In genomic region chr1:37472281-37472680, GRCh38 we compare ENCODE assay signal across 9 cellular contexts. TPM values are rescaled to one million over a fixed set of nuclear protein-coding genes. Genes with fewer than 3 reads are reported as not detected.
DNase-seq lines count a peak whose midpoint lies in the region; ATAC-seq and TF ChIP-seq lines count a peak whose summit lies in the region.
"Had no signal": no experiment of that assay in that cellular context is flagged by ENCODE, and none has a peak within 500 bp of the region (broad histone marks: within the 10 kb centered on the region; RNA-seq: fewer than 3 reads in every experiment).

No MANE protein-coding gene starts in this region.

- H3K27me3 Mint-ChIP-seq in neural progenitor cell (ENCODE audit: insufficient read depth, low read depth) (peaks cover 23% of the 10 kb centered on the region), endothelial cell (ENCODE audit: unreplicated experiment) (peaks cover 12% of the 10 kb centered on the region)

- H3K27ac ChIP-seq in PC-3 (ENCODE audit: low read length), result peak overlapping the region; percentile 67
- peak overlapping the region; percentile 67 for H3K27ac ChIP-seq in duodenal mucosa (ENCODE audit: low read depth, low read length)
- H3K27ac ChIP-seq in neural progenitor cell, result no peak overlapping the region
- no peak overlapping the region for H3K27ac ChIP-seq in OCI-LY7 (ENCODE audit: low read depth, low read length, poor library complexity, severe bottlenecking)
- H3K27ac ChIP-seq: KMS-11 had no signal

- intact Hi-C loops in PC-3 (cut with micrococcal nuclease), result loop anchor here (5.0 kb wide), 1 partner anchor 220 kb away; the partner anchor contains the start of gene CDCA8
- intact Hi-C loops in OCI-LY7 (cut with micrococcal nuclease; ENCODE audit: unreplicated experiment), result no loop called here

- H3K27ac Mint-ChIP-seq in neural progenitor cell, result no peak overlapping the region
- no peak overlapping the region for H3K27ac Mint-ChIP-seq in endothelial cell (ENCODE audit: unreplicated experiment)

- H3F3A ChIP-seq in PC-3 (ENCODE audit: low read length, unreplicated experiment) (no peaks in the 10 kb centered on the region), neural progenitor cell (ENCODE audit: low read depth) (peaks cover 4% of the 10 kb centered on the region)

- ATAC-seq in PC-3, result no peak

- in situ Hi-C loops in ACHN (cut with HindIII; ENCODE audit: low pct_ligation_motif_present, low pct_unique_long_range_greater_than_20kb, low sequenced_read_pairs), result no loop called here

- H3K27me3 ChIP-seq in PC-3 (ENCODE audit: low read length), result no peaks in the 10 kb centered on the region
- H3K27me3 ChIP-seq in duodenal mucosa (ENCODE audit: control insufficient read depth in 1 of 2, insufficient read depth in 2 of 2, low read length in 2 of 2), result no peaks in the 10 kb centered on the region
- peaks cover 36% of the 10 kb centered on the region for H3K27me3 ChIP-seq in neural progenitor cell

- peak overlapping the region; percentile 34 for H3K4me3 Mint-ChIP-seq in neural progenitor cell
- H3K4me3 Mint-ChIP-seq in endothelial cell (ENCODE audit: unreplicated experiment), result no peak overlapping the region

- H3K9me3 ChIP-seq in PC-3 (ENCODE audit: low read length) (no peaks in the 10 kb centered on the region), duodenal mucosa (ENCODE audit: control insufficient read depth in 1 of 2, low read length in 2 of 2) (no peaks in the 10 kb centered on the region), neural progenitor cell (ENCODE audit: low read depth) (no peaks in the 10 kb centered on the region), OCI-LY7 (ENCODE audit: low read length) (no peaks in the 10 kb centered on the region)

- H3K36me3 ChIP-seq in PC-3 (ENCODE audit: low read depth, low read length) (peaks cover 5% of the 10 kb centered on the region; the same call in 1 of the 2 replicates), duodenal mucosa (ENCODE audit: control insufficient read depth in 1 of 2, insufficient read depth in 2 of 2, low read length in 2 of 2) (peaks cover 5 to 11% of the 10 kb centered on the region in 2 donors), neural progenitor cell (no peaks in the 10 kb centered on the region), OCI-LY7 (ENCODE audit: insufficient read depth, low read length) (peaks cover 15% of the 10 kb centered on the region)

- H4K20me1 ChIP-seq in PC-3 (ENCODE audit: low read length) (peaks cover 16% of the 10 kb centered on the region), neural progenitor cell (ENCODE audit: low read depth) (no peaks in the 10 kb centered on the region), OCI-LY7 (ENCODE audit: insufficient read depth, low read length) (no peaks in the 10 kb centered on the region)

- H3K9me3 Mint-ChIP-seq in neural progenitor cell, result no peaks in the 10 kb centered on the region
- H3K9me3 Mint-ChIP-seq in endothelial cell (ENCODE audit: unreplicated experiment), result no peaks in the 10 kb centered on the region

- H3K4me1 Mint-ChIP-seq in neural progenitor cell (peaks cover 39% of the 10 kb centered on the region), endothelial cell (ENCODE audit: unreplicated experiment) (peaks cover 23% of the 10 kb centered on the region)

- BruUV-seq in PC-3 (replicated peaks; lab: Mats Ljungman, UMichigan) (no TSS peak), OCI-LY7 (replicated peaks; lab: Mats Ljungman, UMichigan) (no TSS peak)

- H2AFZ ChIP-seq in PC-3 (ENCODE audit: low read length), result no peak overlapping the region
- no peak overlapping the region for H2AFZ ChIP-seq in neural progenitor cell (replicated peaks)
- no peak overlapping the region for H2AFZ ChIP-seq in OCI-LY7 (ENCODE audit: low read length)

- H3K9me2 ChIP-seq in PC-3 (replicated peaks; ENCODE audit: low read length) (no peaks in the 10 kb centered on the region), OCI-LY7 (ENCODE audit: insufficient read depth, low read length) (no peaks in the 10 kb centered on the region)

- H3K4me3 ChIP-seq in PC-3 (ENCODE audit: low read length) (no peak overlapping the region), duodenal mucosa (ENCODE audit: low read depth in 1 of 2, low read length in 2 of 2) (peak overlapping the region in 1 of 2 donors; percentile 4), neural progenitor cell (no peak overlapping the region), OCI-LY7 (ENCODE audit: low read depth, low read length, poor library complexity, severe bottlenecking) (no peak overlapping the region)

- H3K4me1 ChIP-seq in PC-3 (ENCODE audit: insufficient read depth, low read length) (peaks cover 36% of the 10 kb centered on the region), duodenal mucosa (ENCODE audit: control insufficient read depth in 1 of 2, insufficient read depth in 2 of 2, low read length in 2 of 2) (peaks cover 38 to 48% of the 10 kb centered on the region in 2 donors), neural progenitor cell (peaks cover 11% of the 10 kb centered on the region), OCI-LY7 (ENCODE audit: insufficient read depth, low read length, poor library complexity, severe bottlenecking) (peaks cover 27% of the 10 kb centered on the region)

- no peaks in the 10 kb centered on the region for H3K36me3 Mint-ChIP-seq in neural progenitor cell
- H3K36me3 Mint-ChIP-seq in endothelial cell (ENCODE audit: low read depth, unreplicated experiment), result no peaks in the 10 kb centered on the region

- H3K79me2 ChIP-seq in PC-3 (ENCODE audit: low read length) (peaks cover 49% of the 10 kb centered on the region), neural progenitor cell (ENCODE audit: low read depth) (no peaks in the 10 kb centered on the region), OCI-LY7 (ENCODE audit: insufficient read depth, low read depth, low read length) (peaks cover 27% of the 10 kb centered on the region)

- POLR2A ChIA-PET in PC-3 (lab: Charles Lee; ENCODE audit: unreplicated experiment) (no interaction called here), OCI-LY7 (lab: Charles Lee) (no interaction called here)

- CTCF ChIA-PET in PC-3 (lab: Charles Lee), result no interaction called here
- CTCF ChIA-PET in OCI-LY7 (lab: Charles Lee; ENCODE audit: unreplicated experiment), result no interaction called here

- H3K9ac ChIP-seq in PC-3 (ENCODE audit: low read length) (no peak overlapping the region), duodenal mucosa (ENCODE audit: low read depth in 1 of 2, low read length in 2 of 2) (peak overlapping the region; percentile 52 to 75), neural progenitor cell (no peak overlapping the region)
- H3K9ac ChIP-seq: KMS-11 had no signal

- DNase-seq in ACHN (peak; percentile 61), PC-3 (no peak), neural progenitor cell (ENCODE audit: low spot score) (no peak), LoVo (ENCODE audit: low spot score) (no peak), OCI-LY7 (ENCODE audit: low spot score) (no peak), NCI-H510A treated with DMSO at 0.1 percent for 48 hours (lab: John Stamatoyannopoulos, UW) (no peak), endothelial cell (ENCODE audit: low spot score) (no peak)

- H3K4me2 ChIP-seq in PC-3 (ENCODE audit: low read length), result peak overlapping the region; percentile 97
- no peak overlapping the region for H3K4me2 ChIP-seq in neural progenitor cell
- H3K4me2 ChIP-seq in OCI-LY7 (ENCODE audit: low read length), result no peak overlapping the region
- H3K4me2 ChIP-seq: KMS-11 had no signal

- TF ChIP-seq CTCF in PC-3 (conservative IDR thresholded peaks at IDR 0.05; ENCODE audit: low read depth, low read length) (no peak), neural progenitor cell (IDR thresholded peaks at IDR 0.05) (no peak), OCI-LY7 (conservative IDR thresholded peaks at IDR 0.05; ENCODE audit: low read length) (no peak), endothelial cell (IDR thresholded peaks at IDR 0.05; ENCODE audit: unreplicated experiment) (no peak)

RNA-seq across cellular contexts. Expression of gene ZC3H12A, which starts 2.1 kb away (rescaled TPM):
- 45.3 and 65.1 TPM in 2 replicates for total RNA-seq in PC-3 (2014; rRNA removed)
- 1.2 and 3.5 TPM in 2 replicates for total RNA-seq in neural progenitor cell (ENCODE audit: low replicate concordance)
- total RNA-seq in OCI-LY7 (2014; rRNA removed; shearing (Covaris generic)), result 11.2 and 20.7 TPM in 2 replicates
- 9.8 and 11.5 TPM in 2 replicates for total RNA-seq in OCI-LY7 (2022)
- 5.4 TPM for total RNA-seq in endothelial cell (ENCODE audit: unreplicated experiment)

RNA-seq across cellular contexts. Expression of gene MEAF6, which starts 42.3 kb away (rescaled TPM):
- 87.0 and 90.9 TPM in 2 replicates for total RNA-seq in PC-3 (2014; rRNA removed)
- total RNA-seq in neural progenitor cell (ENCODE audit: low replicate concordance), result 83.4 and 127 TPM in 2 replicates
- 74.3 and 121 TPM in 2 replicates for total RNA-seq in OCI-LY7 (2014; rRNA removed; shearing (Covaris generic))
- 69.8 and 73.8 TPM in 2 replicates for total RNA-seq in OCI-LY7 (2022)
- total RNA-seq in endothelial cell (ENCODE audit: unreplicated experiment), result 50.6 TPM

Comparison
In these comparisons a context has a peak if more than half of its experiments do, and no peak if none do; other contexts are left out.
1. H3K27ac ChIP-seq: peak in PC-3 (single experiment) and duodenal mucosa (single experiment); none in neural progenitor cell (single experiment) and OCI-LY7 (single experiment).
2. H3K9ac ChIP-seq: peak in duodenal mucosa (2 of 2); none in PC-3 (single experiment) and neural progenitor cell (single experiment).